ENCODE assay signal across 11 cellular contexts in genomic region chr13:49098198-49098597, GRCh38.
DNase-seq lines count a peak whose midpoint lies in the region; ATAC-seq, FAIRE-seq and TF ChIP-seq lines count a peak whose summit lies in the region.
"Had no signal": no experiment of that assay in that cellular context is flagged by ENCODE, and none has a peak within 500 bp of the region (broad histone marks: within the 10 kb centered on the region; RNA-seq: fewer than 3 reads in every experiment).

No MANE protein-coding gene starts in this region.

- TF ChIP-seq CTCF in body of pancreas (IDR thresholded peaks at IDR 0.05), result no peak
- no peak for TF ChIP-seq CTCF in keratinocyte (optimal IDR thresholded peaks at IDR 0.05 in 1 of 3, IDR thresholded peaks at IDR 0.05 in 1 of 3, conservative IDR thresholded peaks at IDR 0.05 in 1 of 3; ENCODE audit: extremely low read depth in 1 of 3, insufficient read depth in 2 of 3, low read length in 3 of 3)
- no peak for TF ChIP-seq CTCF in transverse colon (IDR thresholded peaks at IDR 0.05)
- TF ChIP-seq CTCF in endodermal cell (conservative IDR thresholded peaks at IDR 0.05), result no peak
- TF ChIP-seq CTCF in OCI-LY7 (conservative IDR thresholded peaks at IDR 0.05; ENCODE audit: low read length), result no peak

- H3K27me3 Mint-ChIP-seq in endodermal cell (ENCODE audit: insufficient read depth), result no peaks in the 10 kb centered on the region
- H3K27me3 Mint-ChIP-seq: naive B cell had no signal

- H4K20me1 ChIP-seq in keratinocyte (ENCODE audit: control insufficient read depth, extremely low read depth, insufficient read depth, low read length), result no peaks in the 10 kb centered on the region
- no peaks in the 10 kb centered on the region for H4K20me1 ChIP-seq in OCI-LY7 (ENCODE audit: insufficient read depth, low read length)
- H4K20me1 ChIP-seq: BLaER1 had no signal

- H3K36me3 ChIP-seq in body of pancreas (replicated peaks in 1 of 2; ENCODE audit: insufficient read depth in 1 of 2, low read depth in 2 of 2), result no peaks in the 10 kb centered on the region
- no peaks in the 10 kb centered on the region for H3K36me3 ChIP-seq in keratinocyte (ENCODE audit: control insufficient read depth in 2 of 2, extremely low read depth in 1 of 2, insufficient read depth in 2 of 2, low read length in 2 of 2)
- no peaks in the 10 kb centered on the region for H3K36me3 ChIP-seq in transverse colon
- H3K36me3 ChIP-seq in endodermal cell (ENCODE audit: control insufficient read depth, insufficient read depth, low read length), result no peaks in the 10 kb centered on the region
- no peaks in the 10 kb centered on the region for H3K36me3 ChIP-seq in OCI-LY7 (ENCODE audit: insufficient read depth, low read length)
- H3K36me3 ChIP-seq: BLaER1 had no signal

- TF ChIP-seq POLR2A in body of pancreas (IDR thresholded peaks at IDR 0.05), result no peak
- TF ChIP-seq POLR2A in transverse colon (IDR thresholded peaks at IDR 0.05), result no peak

- CTCF ChIA-PET in OCI-LY7 (lab: Charles Lee; ENCODE audit: unreplicated experiment), result no interaction called here

- no peak overlapping the region for H3K4me3 Mint-ChIP-seq in endodermal cell
- H3K4me3 Mint-ChIP-seq: naive B cell had no signal

- WGBS in body of pancreas, 2 donors, result 4 to 6% methylated on average over 2 of the region's 2 CpGs
- 64% methylated on average over 2 of the region's 2 CpGs; no CpG with 5 or more reads in 1 of the 2 donors for WGBS in transverse colon (ENCODE audit: low coverage in 1 of 2), 2 donors
- WGBS in endodermal cell (ENCODE audit: insufficient coverage in 1 of 2, insufficient read length in 1 of 2), 2 experiments, result 98% methylated on average over 2 of the region's 2 CpGs; no CpG with 5 or more reads in 1 of the 2 experiments

- ATAC-seq in body of pancreas, result peak; percentile 84

- no peak overlapping the region for H3K9ac ChIP-seq in keratinocyte (ENCODE audit: control insufficient read depth, extremely low read depth, insufficient read depth, low read length)
- no peak overlapping the region for H3K9ac ChIP-seq in endodermal cell (ENCODE audit: extremely low read depth, low read length, poor library complexity, severe bottlenecking)
- H3K9ac ChIP-seq: BLaER1 had no signal

- H3K9me3 Mint-ChIP-seq in endodermal cell, result no peaks in the 10 kb centered on the region
- H3K9me3 Mint-ChIP-seq: naive B cell had no signal

- H3K27ac Mint-ChIP-seq in endodermal cell, result no peak overlapping the region

- H3K9me3 ChIP-seq in body of pancreas (no peaks in the 10 kb centered on the region), keratinocyte (ENCODE audit: control insufficient read depth, low read depth, low read length) (no peaks in the 10 kb centered on the region), transverse colon (no peaks in the 10 kb centered on the region), endodermal cell (ENCODE audit: control insufficient read depth, low read length) (no peaks in the 10 kb centered on the region), OCI-LY7 (ENCODE audit: low read length) (no peaks in the 10 kb centered on the region)
- H3K9me3 ChIP-seq: BLaER1 had no signal

- H3K4me1 ChIP-seq in body of pancreas (peaks cover 54% of the 10 kb centered on the region), keratinocyte (ENCODE audit: control insufficient read depth, extremely low read depth, insufficient read depth, low read length) (peaks cover 25% of the 10 kb centered on the region), transverse colon (peaks cover 0 to 23% (median 4%) of the 10 kb centered on the region in 4 donors), endodermal cell (ENCODE audit: control insufficient read depth, insufficient read depth, low read length) (no peaks in the 10 kb centered on the region), OCI-LY7 (ENCODE audit: insufficient read depth, low read length, poor library complexity, severe bottlenecking) (no peaks in the 10 kb centered on the region)

- TF ChIP-seq EP300 in transverse colon (IDR thresholded peaks at IDR 0.05; ENCODE audit: low read depth), result peak; percentile 34

- H3K27me3 ChIP-seq in body of pancreas (no peaks in the 10 kb centered on the region), keratinocyte (ENCODE audit: control insufficient read depth, extremely low read depth, insufficient read depth, low read length) (no peaks in the 10 kb centered on the region), transverse colon (no peaks in the 10 kb centered on the region), endodermal cell (ENCODE audit: control insufficient read depth, insufficient read depth, low read length, poor library complexity, severe bottlenecking) (no peaks in the 10 kb centered on the region)
- H3K27me3 ChIP-seq: BLaER1 had no signal

- H3K27ac ChIP-seq in body of pancreas, result peak overlapping the region; percentile 3 to 88 (median 76)
- H3K27ac ChIP-seq in keratinocyte (ENCODE audit: control insufficient read depth, insufficient read depth, low read length), result peak overlapping the region; percentile 45
- peak overlapping the region in 3 of 4 donors; percentile 53 to 69 (median 54) for H3K27ac ChIP-seq in transverse colon
- H3K27ac ChIP-seq in endodermal cell (ENCODE audit: low read depth, low read length), result no peak overlapping the region
- no peak overlapping the region for H3K27ac ChIP-seq in OCI-LY7 (ENCODE audit: low read depth, low read length, poor library complexity, severe bottlenecking)
- H3K27ac ChIP-seq: BLaER1 had no signal

- BruUV-seq in OCI-LY7 (replicated peaks; lab: Mats Ljungman, UMichigan), result no TSS peak

- in situ Hi-C loops in transverse colon (cut with MboI; ENCODE audit: low pct_ligation_motif_present in 1 of 4, low pct_unique_long_range_greater_than_20kb in 1 of 4, low sequenced_read_pairs in 3 of 4), result no loop called here

- DNase-seq in NCI-H2227 treated with DMSO at 0.1 percent for 48 hours (lab: John Stamatoyannopoulos, UW) (peak; percentile 1), NCI-H2227 (lab: John Stamatoyannopoulos, UW; ENCODE audit: unreplicated experiment) (no peak), body of pancreas (peak in 2 of 4 donors; percentile 29 to 64), keratinocyte (ENCODE audit: low read depth, low spot score) (peak; percentile 32), transverse colon (no peak), endodermal cell (no peak), OCI-LY7 (ENCODE audit: low spot score) (no peak), NCI-H146 treated with DMSO at 0.1 percent for 48 hours (lab: John Stamatoyannopoulos, UW; ENCODE audit: unreplicated experiment) (no peak)
- DNase-seq: activated CD4-positive, alpha-beta T cell treated with anti-CD3 and anti-CD28 coated beads for 48 hours; naive B cell had no signal

- peak; percentile 72 for FAIRE-seq in keratinocyte (lab: Jason Lieb, UNC)

- H2AFZ ChIP-seq in keratinocyte (ENCODE audit: control insufficient read depth, low read length) (no peak overlapping the region), OCI-LY7 (ENCODE audit: low read length) (no peak overlapping the region)

- peaks cover 13% of the 10 kb centered on the region for H3K4me1 Mint-ChIP-seq in endodermal cell

- intact Hi-C loops in body of pancreas (cut with DNase I) (no loop called here), transverse colon (cut with DNase I; ENCODE audit: low total_unique reads) (no loop called here), OCI-LY7 (cut with micrococcal nuclease; ENCODE audit: unreplicated experiment) (loop anchor here (10.0 kb wide), 1 partner anchor 177 kb away; no protein-coding TSS in a partner anchor)

- peak overlapping the region; percentile 72 for H3K4me2 ChIP-seq in keratinocyte (ENCODE audit: control insufficient read depth, extremely low read depth, insufficient read depth, low read depth, low read length)
- no peak overlapping the region for H3K4me2 ChIP-seq in OCI-LY7 (ENCODE audit: low read length)
- H3K4me2 ChIP-seq: BLaER1 had no signal

- no peaks in the 10 kb centered on the region for H3K36me3 Mint-ChIP-seq in endodermal cell (ENCODE audit: low read depth)
- H3K36me3 Mint-ChIP-seq: naive B cell had no signal

- POLR2A ChIA-PET in OCI-LY7 (lab: Charles Lee), result no interaction called here

- dilution Hi-C loops in keratinocyte (cut with MboI; ENCODE audit: extremely low pct_ligation_motif_present, low sequenced_read_pairs), result no loop called here

- H3K4me3 ChIP-seq in body of pancreas (no peak overlapping the region), keratinocyte (ENCODE audit: control insufficient read depth in 2 of 3, extremely low read depth in 1 of 3, insufficient read depth in 2 of 3, low read depth in 1 of 3, low read length in 3 of 3) (no peak overlapping the region), transverse colon (no peak overlapping the region), endodermal cell (ENCODE audit: low read length) (no peak overlapping the region), OCI-LY7 (ENCODE audit: low read depth, low read length, poor library complexity, severe bottlenecking) (no peak overlapping the region)
- H3K4me3 ChIP-seq: BLaER1 had no signal

- H3K79me2 ChIP-seq in keratinocyte (ENCODE audit: control insufficient read depth, insufficient read depth, low read length) (no peaks in the 10 kb centered on the region), OCI-LY7 (ENCODE audit: insufficient read depth, low read depth, low read length) (no peaks in the 10 kb centered on the region)

- no peaks in the 10 kb centered on the region for H3K9me1 ChIP-seq in keratinocyte (ENCODE audit: control insufficient read depth, extremely low read depth, insufficient read depth, low read length)

- H3K9me2 ChIP-seq in OCI-LY7 (ENCODE audit: insufficient read depth, low read length), result no peaks in the 10 kb centered on the region; the same call in 1 of the 2 replicates

Comparison
In these comparisons a context has a peak if more than half of its experiments do, and no peak if none do; other contexts are left out.
1. DNase-seq: peak in NCI-H2227 treated with DMSO at 0.1 percent for 48 hours (single experiment) and keratinocyte (single experiment); none in NCI-H2227 (single experiment), transverse colon (single experiment), endodermal cell (single experiment), OCI-LY7 (single experiment) and NCI-H146 treated with DMSO at 0.1 percent for 48 hours (single experiment).
2. H3K27ac ChIP-seq: peak in body of pancreas (4 of 4), keratinocyte (single experiment) and transverse colon (3 of 4); none in endodermal cell (single experiment) and OCI-LY7 (single experiment).